9 cellular contexts compared by ENCODE assay signal in genomic region chr16:4675864-4676786, GRCh38. TPM values are rescaled to one million over a fixed set of nuclear protein-coding genes. Genes with fewer than 3 reads are reported as not detected.
A peak's percentile ranks its signal among the peaks of the same experiment; 100 is the strongest.
DNase-seq lines count a peak whose midpoint lies in the region; ATAC-seq and TF ChIP-seq lines count a peak whose summit lies in the region.
"Had no signal": no experiment of that assay in that cellular context is flagged by ENCODE, and none has a peak within 500 bp of the region (broad histone marks: within the 10 kb centered on the region; RNA-seq: fewer than 3 reads in every experiment).

No MANE protein-coding gene starts in this region.

- H3K4me2 ChIP-seq in BLaER1, result peak overlapping the region; percentile 67

- TF ChIP-seq CTCF in neural crest cell (conservative IDR thresholded peaks at IDR 0.05), result no peak
- TF ChIP-seq CTCF in dorsolateral prefrontal cortex (IDR thresholded peaks at IDR 0.05 in 54 of 56, conservative IDR thresholded peaks at IDR 0.05 in 2 of 56; ENCODE audit: low read depth in 1 of 56, partially characterized antibody in 56 of 56), result no peak
- no peak for TF ChIP-seq CTCF in GM10248 (IDR thresholded peaks at IDR 0.05; ENCODE audit: control extremely low read depth, extremely low read depth, low read depth, missing control alignments)

- H3K27me3 Mint-ChIP-seq in activated naive CD4-positive, alpha-beta T cell treated with anti-CD3 and anti-CD28 coated beads for 36 hours (ENCODE audit: low read depth), result no peaks in the 10 kb centered on the region
- H3K27me3 Mint-ChIP-seq in neural crest cell (ENCODE audit: low read depth), result no peaks in the 10 kb centered on the region

- H3K9me3 Mint-ChIP-seq in activated naive CD4-positive, alpha-beta T cell treated with anti-CD3 and anti-CD28 coated beads for 36 hours, result no peaks in the 10 kb centered on the region
- H3K9me3 Mint-ChIP-seq in neural crest cell, result no peaks in the 10 kb centered on the region

- H3K4me1 Mint-ChIP-seq in activated naive CD4-positive, alpha-beta T cell treated with anti-CD3 and anti-CD28 coated beads for 36 hours (ENCODE audit: low read depth), result peaks cover 21% of the 10 kb centered on the region
- peaks cover 4% of the 10 kb centered on the region for H3K4me1 Mint-ChIP-seq in neural crest cell

- POLR2A ChIA-PET in GM10248 (lab: Yijun Ruan, JAX), result interaction anchor here (1.0 kb wide), 1 partner anchor 58 kb away, joined by 3 read pairs; the partner anchor contains the start of gene DNAAF8

- H3K4me3 Mint-ChIP-seq in activated naive CD4-positive, alpha-beta T cell treated with anti-CD3 and anti-CD28 coated beads for 36 hours, result peak overlapping the region; percentile 53
- H3K4me3 Mint-ChIP-seq in neural crest cell, result no peak overlapping the region

- CTCF ChIA-PET in activated naive CD4-positive, alpha-beta T cell treated with anti-CD3 and anti-CD28 coated beads for 36 hours (lab: Charles Lee), result interaction anchor here (1.1 kb wide), 1 partner anchor 25 kb away, joined by 7 read pairs; no protein-coding TSS in a partner anchor
- CTCF ChIA-PET in GM10248 (lab: Yijun Ruan, JAX), result interaction anchor here (1.1 to 2.1 kb wide), 2 partner anchors 20 to 25 kb away, joined by 3 to 11 read pairs; no protein-coding TSS in a partner anchor

- intact Hi-C loops in activated naive CD4-positive, alpha-beta T cell treated with anti-CD3 and anti-CD28 coated beads for 36 hours (cut with micrococcal nuclease), result loop anchor here (1.0 to 5.0 kb wide), 4 partner anchors 11 to 169 kb away; partner anchors contain the start of gene NUDT16L1
- intact Hi-C loops in dorsolateral prefrontal cortex (cut with DNase I), result no loop called here

- H3K4me1 ChIP-seq in BLaER1, result peaks cover 29% of the 10 kb centered on the region

- ATAC-seq in HG03095 (IDR thresholded peaks at IDR 0.05; ENCODE audit: unreplicated experiment), result no peak

- no peak overlapping the region for H3K4me3 ChIP-seq in BLaER1
- H3K4me3 ChIP-seq in dorsolateral prefrontal cortex, result no peak overlapping the region

- H3K27ac Mint-ChIP-seq in activated naive CD4-positive, alpha-beta T cell treated with anti-CD3 and anti-CD28 coated beads for 36 hours, result peak overlapping the region; percentile 96
- H3K27ac Mint-ChIP-seq in neural crest cell (ENCODE audit: unreplicated experiment), result peak overlapping the region; percentile 71

- H3K27ac ChIP-seq in BLaER1, result peak overlapping the region; percentile 56
- peak overlapping the region in 25 of 59 donors; percentile 3 to 63 (median 41) for H3K27ac ChIP-seq in dorsolateral prefrontal cortex

- H3K36me3 ChIP-seq in BLaER1, result peaks cover 87% of the 10 kb centered on the region

- H3K36me3 Mint-ChIP-seq in activated naive CD4-positive, alpha-beta T cell treated with anti-CD3 and anti-CD28 coated beads for 36 hours (ENCODE audit: low read depth), result peaks cover 7% of the 10 kb centered on the region
- no peaks in the 10 kb centered on the region for H3K36me3 Mint-ChIP-seq in neural crest cell (ENCODE audit: low read depth)

- H4K20me1 ChIP-seq in BLaER1, result peaks cover 36% of the 10 kb centered on the region

- no peaks in the 10 kb centered on the region for H3K9me3 ChIP-seq in BLaER1

- peak overlapping the region; percentile 63 for H3K9ac ChIP-seq in BLaER1

- no peaks in the 10 kb centered on the region for H3K27me3 ChIP-seq in BLaER1
- no peaks in the 10 kb centered on the region for H3K27me3 ChIP-seq in dorsolateral prefrontal cortex

- DNase-seq in T-helper 1 cell (peak; percentile 39 to 87 (median 57)), neural crest cell (ENCODE audit: low read depth, low spot score) (no peak), dorsolateral prefrontal cortex (no peak), amniotic stem cell (lab: John Stamatoyannopoulos, UW) (no peak), GM10248 (ENCODE audit: extremely low spot score) (no peak)
- DNase-seq in activated naive CD4-positive, alpha-beta T cell treated with anti-CD3 and anti-CD28 coated beads for 36 hours, result peak; percentile 89
- DNase-seq: NCI-H1092 had no signal

RNA-seq across cellular contexts. Expression of gene NUDT16L1, which starts 17.2 kb away (rescaled TPM):
- total RNA-seq in activated naive CD4-positive, alpha-beta T cell treated with anti-CD3 and anti-CD28 coated beads for 36 hours, result 10 to 100 TPM; 20.0 to 20.7 TPM
- total RNA-seq in neural crest cell (36.8 and 37.8 TPM in 2 replicates), dorsolateral prefrontal cortex (10 to 100 TPM; 29.9 to 65.8 (median 39.8) TPM)

RNA-seq across cellular contexts. Expression of gene MGRN1, which starts 51.5 kb away (rescaled TPM):
- 10 to 100 TPM; 46.3 to 48.8 TPM for total RNA-seq in activated naive CD4-positive, alpha-beta T cell treated with anti-CD3 and anti-CD28 coated beads for 36 hours
- total RNA-seq in neural crest cell (79.7 and 83.1 TPM in 2 replicates), dorsolateral prefrontal cortex (100 to 1,000 TPM in 117 of 120 experiments, 10 to 100 TPM in 3; 92.0 to 167 (median 124) TPM)

RNA-seq across cellular contexts. Expression of gene ANKS3, which starts 57.9 kb away (rescaled TPM):
- 10 to 100 TPM in 1 of 2 experiments, 1 to 10 TPM in 1; 8.2 to 11.7 TPM for total RNA-seq in activated naive CD4-positive, alpha-beta T cell treated with anti-CD3 and anti-CD28 coated beads for 36 hours
- total RNA-seq in neural crest cell (32.0 and 35.5 TPM in 2 replicates), dorsolateral prefrontal cortex (10 to 100 TPM; 28.1 to 66.1 (median 44.0) TPM)

RNA-seq across cellular contexts. Expression of gene DNAAF8, which starts 58.2 kb away (rescaled TPM):
- under 1 TPM in 1 of 2 experiments, not detected in 1; 0.07 TPM for total RNA-seq in activated naive CD4-positive, alpha-beta T cell treated with anti-CD3 and anti-CD28 coated beads for 36 hours
- total RNA-seq in neural crest cell (0.68 and 0.96 TPM in 2 replicates), dorsolateral prefrontal cortex (1 to 10 TPM in 92 of 120 experiments, under 1 TPM in 28; 0.23 to 4.7 (median 1.5) TPM)

Comparison
In these comparisons a context has a peak if more than half of its experiments do, and no peak if none do; other contexts are left out.
1. DNase-seq: peak in T-helper 1 cell (5 of 5) and activated naive CD4-positive, alpha-beta T cell treated with anti-CD3 and anti-CD28 coated beads for 36 hours (single experiment); none in neural crest cell (single experiment), dorsolateral prefrontal cortex (0 of 10), amniotic stem cell (single experiment) and GM10248 (single experiment).